12 cellular contexts compared by ENCODE assay signal in genomic region chr2:9260411-9261037, GRCh38. TPM values are rescaled to one million over a fixed set of nuclear protein-coding genes. Genes with fewer than 3 reads are reported as not detected.
DNase-seq lines count a peak whose midpoint lies in the region; ATAC-seq and TF ChIP-seq lines count a peak whose summit lies in the region.
"Had no signal": no experiment of that assay in that cellular context is flagged by ENCODE, and none has a peak within 500 bp of the region (broad histone marks: within the 10 kb centered on the region; RNA-seq: fewer than 3 reads in every experiment).

No MANE protein-coding gene starts in this region.

- 45% methylated on average over 7 of the region's 7 CpGs for WGBS in right cardiac atrium

- no peaks in the 10 kb centered on the region for H3K9me3 ChIP-seq in BLaER1 treated with 17β-estradiol and CSF1 and Interleukin-3, amounts not matched to agents 10 nM and 100 nM (replicated peaks in 1 of 11)
- H3K9me3 ChIP-seq in right cardiac atrium (ENCODE audit: control insufficient read depth, low read length), result no peaks in the 10 kb centered on the region

- H3K4me2 ChIP-seq in BLaER1 treated with 17β-estradiol and CSF1 and Interleukin-3, amounts not matched to agents 10 nM and 100 nM, result peak overlapping the region; percentile 82 to 97 (median 93)

- peak; percentile 6 to 8 for ATAC-seq in right cardiac atrium
- no peak for ATAC-seq in GM21526 (IDR thresholded peaks at IDR 0.05; ENCODE audit: low FRiP score, unreplicated experiment)
- ATAC-seq in GM18520 (IDR thresholded peaks at IDR 0.05; ENCODE audit: unreplicated experiment), result no peak
- no peak for ATAC-seq in GM21367 (IDR thresholded peaks at IDR 0.05; ENCODE audit: unreplicated experiment)

- H3K4me3 ChIP-seq in BLaER1 treated with 17β-estradiol and CSF1 and Interleukin-3, amounts not matched to agents 10 nM and 100 nM, result peak overlapping the region in 4 of 10 experiments; percentile 2 to 30 (median 10); a peak in 7 of 20 replicates
- H3K4me3 ChIP-seq in right cardiac atrium (ENCODE audit: low read length) (no peak overlapping the region), foreskin fibroblast (ENCODE audit: low read depth in 1 of 2, low read length in 2 of 2) (no peak overlapping the region)

- no peaks in the 10 kb centered on the region for H3K27me3 ChIP-seq in BLaER1 treated with 17β-estradiol and CSF1 and Interleukin-3, amounts not matched to agents 10 nM and 100 nM
- H3K27me3 ChIP-seq in right cardiac atrium (ENCODE audit: control insufficient read depth, insufficient read depth), result no peaks in the 10 kb centered on the region

- TF ChIP-seq CTCF in foreskin fibroblast (IDR thresholded peaks at IDR 0.05; ENCODE audit: low read depth, low read length), result no peak

- peak overlapping the region; percentile 16 to 79 (median 59); a peak in 19 of 22 replicates for H3K9ac ChIP-seq in BLaER1 treated with 17β-estradiol and CSF1 and Interleukin-3, amounts not matched to agents 10 nM and 100 nM
- H3K9ac ChIP-seq: parathyroid adenoma had no signal

- H3K4me1 ChIP-seq in BLaER1 treated with 17β-estradiol and CSF1 and Interleukin-3, amounts not matched to agents 10 nM and 100 nM, result peaks cover 89 to 98% (median 94%) of the 10 kb centered on the region in 10 experiments
- peaks cover 26% of the 10 kb centered on the region for H3K4me1 ChIP-seq in right cardiac atrium (ENCODE audit: control insufficient read depth, insufficient read depth, low read length)

- intact Hi-C loops in right cardiac atrium (cut with DNase I), result no loop called here

- H3K27ac ChIP-seq in BLaER1 treated with 17β-estradiol and CSF1 and Interleukin-3, amounts not matched to agents 10 nM and 100 nM, result peak overlapping the region; percentile 74 to 90 (median 78)
- H3K27ac ChIP-seq in angular gyrus (ENCODE audit: low read depth, low read length) (peak overlapping the region; percentile 85), right cardiac atrium (ENCODE audit: low read length) (peak overlapping the region; percentile 75)
- H3K27ac ChIP-seq: HL-60, parathyroid adenoma had no signal

- H4K20me1 ChIP-seq in BLaER1 treated with 17β-estradiol and CSF1 and Interleukin-3, amounts not matched to agents 10 nM and 100 nM, result peaks cover 0 to 98% (median 13%) of the 10 kb centered on the region in 11 experiments; a peak in 14 of 22 replicates

- H3K36me3 ChIP-seq in BLaER1 treated with 17β-estradiol and CSF1 and Interleukin-3, amounts not matched to agents 10 nM and 100 nM, result no peaks in the 10 kb centered on the region

- peak in 1 of 3 donors; percentile 70 for DNase-seq in right cardiac atrium
- peak; percentile 47 for DNase-seq in pulmonary artery endothelial cell (ENCODE audit: low read depth, low spot score)
- DNase-seq in foreskin fibroblast, result no peak
- DNase-seq: GDM1, NCI-H1436 had no signal

RNA-seq across cellular contexts. Expression of gene ASAP2, which starts 53.9 kb away (rescaled TPM):
- total RNA-seq in right cardiac atrium (10 to 100 TPM; 13.3 to 19.7 (median 16.0) TPM), pulmonary artery endothelial cell (44.0 and 49.9 TPM in 2 replicates)
- 9.2 TPM for polyA plus RNA-seq in right cardiac atrium

Comparison
In these comparisons a context has a peak if more than half of its experiments do, and no peak if none do; other contexts are left out.
1. ATAC-seq: peak in right cardiac atrium (2 of 2); none in GM21526 (single experiment), GM18520 (single experiment) and GM21367 (single experiment).
2. Peak in every context shown above with its lines, with median percentiles within 50 percentile points of each other: H3K27ac ChIP-seq.